31 cellular contexts compared by ENCODE assay signal in genomic region chr5:9864791-9865190, GRCh38.
"Had no signal": no experiment of that assay in that cellular context is flagged by ENCODE, and none has a peak within 500 bp of the region (broad histone marks: within the 10 kb centered on the region; RNA-seq: fewer than 3 reads in every experiment).

No MANE protein-coding gene starts in this region.

- H3K36me3 Mint-ChIP-seq: stimulated activated memory B cell treated with anti-CD40 and anti-IgM and Interleukin-4, amounts not matched to agents 10 μg/mL and 1 μg/mL and 100 μg/mL, for 72 hours had no signal

- DNase-seq: naive thymus-derived CD8-positive, alpha-beta T cell; nephron progenitor cell; nucleus accumbens; pancreas; posterior cingulate gyrus; psoas muscle; right cardiac atrium; spleen; stimulated activated CD4-positive, alpha-beta T cell treated with anti-CD3 and anti-CD28 coated beads, Interleukin-12 subunit alpha, Interleukin-12 subunit beta, amount 100 ng/mL, for 4 hours; stimulated activated CD4-positive, alpha-beta T cell treated with anti-CD3 and anti-CD28 coated beads, Interleukin-1b, Interleukin-23, amount 100 ng/mL, for 48 hours; stimulated activated CD4-positive, alpha-beta T cell treated with anti-CD3 and anti-CD28 coated beads, Interleukin-4, amount 100 ng/mL, for 1 hour; stimulated activated CD4-positive, alpha-beta T cell treated with anti-CD3 and anti-CD28 coated beads, Interleukin-4, amount 100 ng/mL, for 4 hours; stimulated activated CD8-positive, alpha-beta memory T cell treated with anti-CD3 and anti-CD28 coated beads, Interleukin-4, amount 100 ng/mL, for 48 hours; stimulated activated naive CD4-positive, alpha-beta T cell; stimulated activated naive CD8-positive, alpha-beta T cell treated with anti-CD3 and anti-CD28 coated beads, Interleukin-15, amount 100 ng/mL, for 72 hours; stimulated activated naive CD8-positive, alpha-beta T cell treated with anti-CD3 and anti-CD28 coated beads, Interleukin-15, Interleukin-2, amounts not matched to agents 100 U/mL and 50 U/mL, for 24 hours; substantia nigra; testis; tibial artery; transverse colon; upper lobe of left lung had no signal

- H3K36me3 ChIP-seq: neutrophil, pancreas, spleen, suprapubic skin, tibial artery, transverse colon, upper lobe of left lung, vagina had no signal

- H3K4me1 ChIP-seq: psoas muscle, spleen, suprapubic skin, testis, tibial artery, transverse colon, upper lobe of left lung, vagina had no signal

- H3K4me3 ChIP-seq: pancreas, psoas muscle, skin epidermis, smooth muscle cell, spleen, suprapubic skin, testis, tibial artery, transverse colon, upper lobe of left lung, vagina had no signal

- H3K4me2 ChIP-seq: smooth muscle cell had no signal

- ATAC-seq: naive thymus-derived CD8-positive, alpha-beta T cell; natural killer cell treated with Interleukin-12 subunit alpha and Interleukin-12 subunit beta and Interleukin-15 and Interleukin-18, amount 100 ng/mL, for 72 hours; pancreas; psoas muscle; right cardiac atrium; sciatic nerve; stimulated activated memory B cell treated with anti-CD40 and anti-IgM and Interleukin-4, amounts not matched to agents 10 μg/mL and 1 μg/mL and 100 μg/mL, for 72 hours; stimulated activated naive CD8-positive, alpha-beta T cell treated with anti-CD3 and anti-CD28 coated beads, Interleukin-15, amount 100 ng/mL, for 72 hours; stimulated activated naive CD8-positive, alpha-beta T cell treated with anti-CD3 and anti-CD28 coated beads, Interleukin-15, Interleukin-2, amounts not matched to agents 100 U/mL and 50 U/mL, for 24 hours had no signal

- H3K9me3 ChIP-seq: neutrophil, pancreas, testis, vagina had no signal

- H3K27me3 ChIP-seq: neutrophil, pancreas, spleen, suprapubic skin, testis, tibial artery, transverse colon, upper lobe of left lung, vagina had no signal

- H3K27me3 Mint-ChIP-seq: natural killer cell treated with Interleukin-12 subunit alpha and Interleukin-12 subunit beta and Interleukin-15 and Interleukin-18, amount 100 ng/mL, for 72 hours; progenitor cell of endocrine pancreas; stimulated activated memory B cell treated with anti-CD40 and anti-IgM and Interleukin-4, amounts not matched to agents 10 μg/mL and 1 μg/mL and 100 μg/mL, for 72 hours; stimulated activated naive CD8-positive, alpha-beta T cell treated with anti-CD3 and anti-CD28 coated beads, Interleukin-15, amount 100 ng/mL, for 72 hours had no signal

- H3K27ac Mint-ChIP-seq: naive thymus-derived CD8-positive, alpha-beta T cell; natural killer cell treated with Interleukin-12 subunit alpha and Interleukin-12 subunit beta and Interleukin-15 and Interleukin-18, amount 100 ng/mL, for 72 hours; nephron progenitor cell; progenitor cell of endocrine pancreas; stimulated activated memory B cell treated with anti-CD40 and anti-IgM and Interleukin-4, amounts not matched to agents 10 μg/mL and 1 μg/mL and 100 μg/mL, for 72 hours had no signal

- H3K27ac ChIP-seq: neutrophil, pancreas, psoas muscle, skin epidermis, spleen, suprapubic skin, testis, tibial artery, transverse colon, upper lobe of left lung, vagina had no signal

- H3K4me3 Mint-ChIP-seq: naive thymus-derived CD8-positive, alpha-beta T cell; natural killer cell treated with Interleukin-12 subunit alpha and Interleukin-12 subunit beta and Interleukin-15 and Interleukin-18, amount 100 ng/mL, for 72 hours; nephron progenitor cell; neural crest cell; stimulated activated memory B cell treated with anti-CD40 and anti-IgM and Interleukin-4, amounts not matched to agents 10 μg/mL and 1 μg/mL and 100 μg/mL, for 72 hours; stimulated activated naive CD8-positive, alpha-beta T cell treated with anti-CD3 and anti-CD28 coated beads, Interleukin-15, amount 100 ng/mL, for 72 hours had no signal

- H3K4me1 Mint-ChIP-seq: naive thymus-derived CD8-positive, alpha-beta T cell; stimulated activated memory B cell treated with anti-CD40 and anti-IgM and Interleukin-4, amounts not matched to agents 10 μg/mL and 1 μg/mL and 100 μg/mL, for 72 hours; stimulated activated naive CD8-positive, alpha-beta T cell treated with anti-CD3 and anti-CD28 coated beads, Interleukin-15, amount 100 ng/mL, for 72 hours had no signal
